In the genomic region with DNA sequence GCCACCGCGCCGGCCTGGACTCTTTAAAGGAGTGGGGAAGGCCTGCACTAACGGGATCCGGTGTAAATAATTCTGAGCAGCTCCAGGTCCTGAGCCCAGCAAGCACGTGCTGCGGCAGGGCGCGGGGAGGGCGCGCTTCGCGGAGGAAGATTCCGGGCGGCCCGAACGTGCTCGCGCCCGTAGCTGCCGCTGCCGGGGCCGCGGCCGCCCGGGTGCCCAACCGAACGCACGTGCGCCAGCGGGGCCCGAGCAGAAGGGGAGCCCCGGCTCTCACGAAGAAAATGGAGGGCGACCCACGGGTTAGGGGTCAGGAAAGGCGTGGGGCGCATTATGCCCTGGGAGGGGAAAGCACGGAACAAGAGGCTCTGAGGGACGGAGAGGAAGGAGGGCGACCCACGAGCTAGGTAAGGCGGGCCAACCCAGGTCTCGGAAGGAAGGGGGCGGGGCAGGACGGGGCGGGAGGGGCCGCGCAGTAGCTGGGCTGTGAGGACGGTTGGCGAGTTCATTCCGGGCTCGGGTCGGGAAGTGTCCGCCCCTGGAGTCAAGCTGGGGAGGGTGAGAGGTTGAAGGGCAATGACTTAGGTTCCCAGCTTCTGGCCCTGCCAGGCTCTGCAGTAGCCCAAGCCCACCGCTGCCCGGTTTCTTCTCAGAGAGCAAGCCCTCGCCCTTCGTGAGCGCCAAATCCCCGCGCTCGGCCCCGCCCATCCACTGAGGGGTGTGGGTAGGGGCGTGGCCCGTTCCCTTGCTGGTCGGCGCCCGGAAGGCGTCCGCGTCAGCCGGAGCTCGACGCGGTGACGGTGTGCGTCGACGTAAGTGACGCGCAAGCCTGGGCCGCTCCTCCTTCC, we compare ENCODE assay signal across 8 cellular contexts. TPM values are rescaled to one million over a fixed set of nuclear protein-coding genes. Genes with fewer than 3 reads are reported as not detected.
DNase-seq lines count a peak whose midpoint lies in the region; ATAC-seq, FAIRE-seq and TF ChIP-seq lines count a peak whose summit lies in the region.

A gene with protein sequence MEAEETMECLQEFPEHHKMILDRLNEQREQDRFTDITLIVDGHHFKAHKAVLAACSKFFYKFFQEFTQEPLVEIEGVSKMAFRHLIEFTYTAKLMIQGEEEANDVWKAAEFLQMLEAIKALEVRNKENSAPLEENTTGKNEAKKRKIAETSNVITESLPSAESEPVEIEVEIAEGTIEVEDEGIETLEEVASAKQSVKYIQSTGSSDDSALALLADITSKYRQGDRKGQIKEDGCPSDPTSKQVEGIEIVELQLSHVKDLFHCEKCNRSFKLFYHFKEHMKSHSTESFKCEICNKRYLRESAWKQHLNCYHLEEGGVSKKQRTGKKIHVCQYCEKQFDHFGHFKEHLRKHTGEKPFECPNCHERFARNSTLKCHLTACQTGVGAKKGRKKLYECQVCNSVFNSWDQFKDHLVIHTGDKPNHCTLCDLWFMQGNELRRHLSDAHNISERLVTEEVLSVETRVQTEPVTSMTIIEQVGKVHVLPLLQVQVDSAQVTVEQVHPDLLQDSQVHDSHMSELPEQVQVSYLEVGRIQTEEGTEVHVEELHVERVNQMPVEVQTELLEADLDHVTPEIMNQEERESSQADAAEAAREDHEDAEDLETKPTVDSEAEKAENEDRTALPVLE (plus strand): TSS at position 195 of the 845 bp plus-strand sequence. CDS start 1,140 bp downstream, outside the sequence.

- DNase-seq in COLO668 (lab: John Stamatoyannopoulos, UW; ENCODE audit: unreplicated experiment) (peak; percentile 99), HT1080 (ENCODE audit: low read depth) (peak; percentile 95), NOMO-1 treated with DMSO at 0.1 percent for 48 hours (lab: John Stamatoyannopoulos, UW; ENCODE audit: unreplicated experiment) (peak; percentile 100), H1 (ENCODE audit: low read depth in 1 of 2, low spot score in 2 of 2) (peak; percentile 89 to 96), mesendoderm (peak; percentile 98)
- DNase-seq in activated CD8-positive, alpha-beta memory T cell treated with anti-CD3 and anti-CD28 coated beads for 48 hours (ENCODE audit: low read depth in 2 of 3, low spot score in 2 of 3) = peak; percentile 88 to 93 (median 93)
- peak; percentile 93 for DNase-seq in stimulated activated CD8-positive, alpha-beta memory T cell treated with anti-CD3 and anti-CD28 coated beads, Interleukin-15, amount 100 ng/mL, for 1 hour (ENCODE audit: low read depth)

- no peak for FAIRE-seq in H1 (lab: Jason Lieb, UNC)

- H2AK5ac ChIP-seq in H1 (ENCODE audit: low read depth, low read length) (0 out of 2 replicates have a peak within 1 kb of the TSS, but pooled peaks have one; percentile 7), mesendoderm (ENCODE audit: low read length) (no peak within 1 kb of the TSS)

- no peak within 1 kb of the TSS for H3K14ac ChIP-seq in H1 (ENCODE audit: insufficient read length)

- CTCF ChIA-PET in H1 (lab: Charles Lee; ENCODE audit: partially characterized antibody) = interaction anchor here (0.6 to 10.0 kb wide), 12 partner anchors 9 to 364 kb away, joined by 3 to 103 read pairs (median 4); no protein-coding TSS in a partner anchor

- H2BK120ac ChIP-seq in H1 (replicated peaks; ENCODE audit: low read depth, low read length) (no peak within 1 kb of the TSS), mesendoderm (ENCODE audit: low read depth, low read length) (no peak within 1 kb of the TSS)

- H3K9me3 ChIP-seq in H1 (ENCODE audit: insufficient read depth in 2 of 2, low read depth in 1 of 2, low read length in 1 of 2) = no peaks in the 10 kb centered on the region

- H3K27me3 ChIP-seq in H1 (replicated peaks in 1 of 4; ENCODE audit: control insufficient read depth in 3 of 4, extremely low read depth in 1 of 4, insufficient read depth in 3 of 4, low read length in 3 of 4) (0 out of 7 replicates have a peak, but pooled peaks cover 0 to 1% (median 0%) of the 10 kb centered on the region in 4 experiments), mesendoderm (ENCODE audit: insufficient read depth, low read length, poor library complexity) (no peaks in the 10 kb centered on the region)

- H4K8ac ChIP-seq in H1 (ENCODE audit: extremely low read depth, insufficient read depth, low read length) = peak within 1 kb of the TSS; percentile 99
- no peak within 1 kb of the TSS for H4K8ac ChIP-seq in mesendoderm (ENCODE audit: low read depth, low read length)

- H3K9ac ChIP-seq in H1 (replicated peaks in 1 of 4; ENCODE audit: extremely low read depth in 1 of 4, low read depth in 3 of 4, low read length in 3 of 4) (peak within 1 kb of the TSS; percentile 91 to 95 (median 93)), mesendoderm (ENCODE audit: low read length) (peak within 1 kb of the TSS; percentile 90)

- no peak for TF ChIP-seq RAD21 in H1 (IDR thresholded peaks at IDR 0.05 in 1 of 2, conservative IDR thresholded peaks at IDR 0.05 in 1 of 2; ENCODE audit: low read depth in 2 of 2, low read length in 2 of 2)

- H3K4me1 ChIP-seq in H1 (replicated peaks in 1 of 4; ENCODE audit: control insufficient read depth in 3 of 4, insufficient read depth in 4 of 4, low read length in 3 of 4) (no peaks in the 10 kb centered on the region; a peak in 2 of 7 replicates), mesendoderm (ENCODE audit: control insufficient read depth, low read depth, low read length) (peaks cover 2% of the 10 kb centered on the region)

- H3K79me2 ChIP-seq in H1 (ENCODE audit: control insufficient read depth in 1 of 2, insufficient read depth in 2 of 2, low read length in 2 of 2) = peaks cover 4 to 40% of the 10 kb centered on the region in 2 experiments; a peak in 3 of 4 replicates
- peaks cover 30% of the 10 kb centered on the region for H3K79me2 ChIP-seq in mesendoderm (ENCODE audit: control insufficient read depth, insufficient read depth, low read length)

- H3K36me3 ChIP-seq in H1 (ENCODE audit: control insufficient read depth in 2 of 4, insufficient read depth in 4 of 4, low read length in 3 of 4) (peaks cover 0 to 29% (median 9%) of the 10 kb centered on the region in 4 experiments; a peak in 5 of 8 replicates), mesendoderm (ENCODE audit: control insufficient read depth, insufficient read depth, low read length) (no peaks in the 10 kb centered on the region)

- TF ChIP-seq EP300 in H1 (IDR thresholded peaks at IDR 0.05; ENCODE audit: borderline replicate concordance in 1 of 2, low read depth in 2 of 2, low read length in 2 of 2) = no peak

- no peak within 1 kb of the TSS; the same call in 1 of the 2 replicates for H2AFZ ChIP-seq in H1 (ENCODE audit: low read length)

- WGBS in H1 (ENCODE audit: extremely low coverage in 1 of 2, insufficient coverage in 1 of 2, insufficient read length in 1 of 2, insufficient replicate concordance in 2 of 2, low coverage in 1 of 2, low lambda C conversion rate in 2 of 2, missing lambda C conversion rate in 1 of 2), 2 experiments = 3% methylated on average over 47 of the region's 83 CpGs; no CpG with 5 or more reads in 1 of the 2 experiments
- no CpG with 5 or more reads among the region's 83 CpGs for WGBS in mesendoderm (ENCODE audit: extremely low coverage, insufficient coverage, low lambda C conversion rate)

- H3K18ac ChIP-seq in H1 (ENCODE audit: extremely low read depth, low read length) (peak within 1 kb of the TSS; percentile 98), mesendoderm (ENCODE audit: low read length) (peak within 1 kb of the TSS; percentile 83)

- ATAC-seq in GM21360 (IDR thresholded peaks at IDR 0.05; ENCODE audit: unreplicated experiment) = peak; percentile 96

- peak within 1 kb of the TSS; percentile 68; the same call in 1 of the 2 replicates for H2BK12ac ChIP-seq in H1 (ENCODE audit: low read depth, low read length)

- peak within 1 kb of the TSS; percentile 98 for H4K91ac ChIP-seq in H1 (replicated peaks; ENCODE audit: insufficient read length, low read length)

- TF ChIP-seq CTCF in H1 (IDR thresholded peaks at IDR 0.05; ENCODE audit: control extremely low read depth in 1 of 3, insufficient read depth in 1 of 3, low read depth in 1 of 3, low read length in 3 of 3) = no peak

- H3K56ac ChIP-seq in H1 (replicated peaks; ENCODE audit: insufficient read length, low read depth, low read length) = peak within 1 kb of the TSS; percentile 95
- peak within 1 kb of the TSS; percentile 87 for H3K56ac ChIP-seq in mesendoderm (ENCODE audit: low read length)

- H2BK20ac ChIP-seq in H1 (ENCODE audit: low read length) = no peak within 1 kb of the TSS

- H3K23ac ChIP-seq in H1 (ENCODE audit: insufficient read length) = no peak within 1 kb of the TSS
- no peak within 1 kb of the TSS for H3K23ac ChIP-seq in mesendoderm (ENCODE audit: low read length)

- H4K5ac ChIP-seq in H1 (ENCODE audit: insufficient read length, low read depth, low read length) (peak within 1 kb of the TSS; percentile 95), mesendoderm (ENCODE audit: low read length) (no peak within 1 kb of the TSS)

- H3K4me2 ChIP-seq in H1 (ENCODE audit: insufficient read depth in 1 of 2, low read depth in 2 of 2, low read length in 2 of 2) = peak within 1 kb of the TSS; percentile 89 to 95
- H3K4me2 ChIP-seq in mesendoderm (ENCODE audit: low read length) = peak within 1 kb of the TSS; percentile 63

- 0 out of 2 replicates have a peak within 1 kb of the TSS, but pooled peaks have one; percentile 81 for H2BK15ac ChIP-seq in H1 (ENCODE audit: low read length)
- H2BK15ac ChIP-seq in mesendoderm (replicated peaks; ENCODE audit: low read depth) = no peak within 1 kb of the TSS

- H3K4ac ChIP-seq in H1 (replicated peaks; ENCODE audit: insufficient read length, low read depth, low read length) (no peak within 1 kb of the TSS), mesendoderm (ENCODE audit: low read depth, low read length) (no peak within 1 kb of the TSS)

- peak; percentile 80 to 97 for TF ChIP-seq POLR2A in H1 (IDR thresholded peaks at IDR 0.05; ENCODE audit: control extremely low read depth in 1 of 2, low read depth in 2 of 2, low read length in 2 of 2)

- POLR2A ChIA-PET in H1 (lab: Charles Lee; ENCODE audit: partially characterized antibody) = interaction anchor here (0.7 to 2.8 kb wide), 36 partner anchors 8 to 363 kb away, joined by 3 to 13 read pairs (median 4); a partner anchor contains a TSS

- H3K79me1 ChIP-seq in H1 (ENCODE audit: low read depth, low read length) (no peaks in the 10 kb centered on the region), mesendoderm (ENCODE audit: low read length) (peaks cover 1% of the 10 kb centered on the region)

- H3K23me2 ChIP-seq in H1 (ENCODE audit: low read depth, low read length) = peaks cover 6% of the 10 kb centered on the region

- peak within 1 kb of the TSS; percentile 76 to 99 (median 92) for H3K4me3 ChIP-seq in H1 (ENCODE audit: extremely low read depth in 1 of 4, insufficient read depth in 2 of 4, low read depth in 3 of 4, low read length in 4 of 4)
- H3K4me3 ChIP-seq in mesendoderm (ENCODE audit: low read length) = peak within 1 kb of the TSS; percentile 67

- H3K27ac ChIP-seq in H1 (ENCODE audit: low read depth, low read length) (peak within 1 kb of the TSS; percentile 97), mesendoderm (ENCODE audit: low read depth, low read length) (peak within 1 kb of the TSS; percentile 96)

- H4K20me1 ChIP-seq in H1 (replicated peaks in 1 of 2; ENCODE audit: control insufficient read depth in 1 of 2, insufficient read depth in 2 of 2, low read length in 2 of 2) = no peaks in the 10 kb centered on the region

- peak within 1 kb of the TSS; percentile 97 for H2BK5ac ChIP-seq in H1 (ENCODE audit: low read depth, low read length)
- peak within 1 kb of the TSS; percentile 59 for H2BK5ac ChIP-seq in mesendoderm (ENCODE audit: low read length)

RNA-seq across cellular contexts. Expression of the gene that starts here (rescaled TPM):
- 22.2 and 25.9 TPM in 2 replicates for total RNA-seq in HT1080 (2014; rRNA removed; shearing (Covaris generic))
- polyA plus RNA-seq in HT1080 (2015; cell fraction: cytosol; rRNA removed) = 21.7 and 31.9 TPM in 2 replicates
- polyA plus RNA-seq in HT1080 (2015; cell fraction: nucleus; rRNA removed) = 28.4 and 30.2 TPM in 2 replicates
- total RNA-seq in H1 (2021; fragmentation: NEBNext Ultra II Directional; extraction: Animal tissue kit (Norgen Biotek cat#: 25700)) = 34.9 and 36.3 TPM in 2 replicates
- 11.7 and 16.1 TPM in 2 replicates for polyA plus RNA-seq in H1 (2011; rRNA removed)
- 21.2 TPM for polyA plus RNA-seq in H1 (2011; cell fraction: cytosol; rRNA removed)
- 20.4 TPM for polyA plus RNA-seq in H1 (2011; cell fraction: nucleus; rRNA removed)
- polyA plus RNA-seq in H1 (2012, experiment 1 of 2) = 23.4 to 32.6 TPM (median 24.7 TPM) in 4 replicates
- 3.2 TPM for polyA plus RNA-seq in H1 (2012, experiment 2 of 2)
- 42.2 TPM for polyA plus RNA-seq in H1 (2013, experiment 1 of 2)
- 42.9 TPM for polyA plus RNA-seq in H1 (2013, experiment 2 of 2)
- 34.1 and 43.9 TPM in 2 replicates for polyA minus RNA-seq in H1 (2011; rRNA and poly(A)+ RNA removed)
- polyA minus RNA-seq in H1 (2011; cell fraction: cytosol; rRNA and poly(A)+ RNA removed) = 28.8 TPM
- 65.7 TPM for polyA minus RNA-seq in H1 (2011; cell fraction: nucleus; rRNA and poly(A)+ RNA removed)
- polyA plus RNA-seq in mesendoderm (2013, experiment 1 of 2) = 52.1 TPM
- polyA plus RNA-seq in mesendoderm (2013, experiment 2 of 2) = 53.8 TPM

Comparison
In these comparisons a context has a peak if more than half of its experiments do, and no peak if none do; other contexts are left out.
1. Peak in every context shown above with its lines: DNase-seq, ATAC-seq, H3K4me3 ChIP-seq and H3K27ac ChIP-seq.